18 cellular contexts compared by ENCODE assay signal in genomic region chr2:46976556-46976955, GRCh38. TPM values are rescaled to one million over a fixed set of nuclear protein-coding genes. Genes with fewer than 3 reads are reported as not detected.
DNase-seq lines count a peak whose midpoint lies in the region; ATAC-seq and TF ChIP-seq lines count a peak whose summit lies in the region.
"Had no signal": no experiment of that assay in that cellular context is flagged by ENCODE, and none has a peak within 500 bp of the region (broad histone marks: within the 10 kb centered on the region; RNA-seq: fewer than 3 reads in every experiment).

No MANE protein-coding gene starts in this region.

- peak overlapping the region; percentile 59 for H3K9ac ChIP-seq in BLaER1
- H3K9ac ChIP-seq: parathyroid adenoma had no signal

- CTCF ChIA-PET in CD4-positive, alpha-beta memory T cell (lab: Charles Lee; ENCODE audit: partially characterized antibody): no interaction called here
- CTCF ChIA-PET in T-cell (lab: Charles Lee): no interaction called here
- CTCF ChIA-PET in GM10248 (lab: Yijun Ruan, JAX): interaction anchor here (3.6 kb wide), 1 partner anchor 347 kb away, joined by 17 read pairs; no protein-coding TSS in a partner anchor

- POLR2A ChIA-PET in CD4-positive, alpha-beta memory T cell (lab: Charles Lee; ENCODE audit: partially characterized antibody): no interaction called here
- POLR2A ChIA-PET in T-cell (lab: Charles Lee) (no interaction called here), GM10248 (lab: Yijun Ruan, JAX) (no interaction called here)

- H4K20me1 ChIP-seq in BLaER1: peaks cover 39% of the 10 kb centered on the region

- WGBS in aorta, 2 donors: 93 to 94% methylated on average over 3 of the region's 3 CpGs

- no peaks in the 10 kb centered on the region for H3K27me3 Mint-ChIP-seq in CD4-positive, alpha-beta memory T cell
- no peaks in the 10 kb centered on the region for H3K27me3 Mint-ChIP-seq in T-cell
- H3K27me3 Mint-ChIP-seq in memory B cell: no peaks in the 10 kb centered on the region

- peak overlapping the region; percentile 72 to 92 (median 77) for H3K27ac Mint-ChIP-seq in CD4-positive, alpha-beta memory T cell
- H3K27ac Mint-ChIP-seq in T-cell (peak overlapping the region; percentile 84 to 89), memory B cell (peak overlapping the region; percentile 97)

- H3K27me3 ChIP-seq in BLaER1: no peaks in the 10 kb centered on the region
- no peaks in the 10 kb centered on the region for H3K27me3 ChIP-seq in CD4-positive, alpha-beta memory T cell (ENCODE audit: insufficient read depth, low read length)
- no peaks in the 10 kb centered on the region for H3K27me3 ChIP-seq in aorta (ENCODE audit: control insufficient read depth in 1 of 2, insufficient read depth in 2 of 2, low read length in 1 of 2)
- H3K27me3 ChIP-seq: brain microvascular endothelial cell, sigmoid colon, thyroid gland had no signal

- TF ChIP-seq CTCF in GM10248 (IDR thresholded peaks at IDR 0.05; ENCODE audit: control extremely low read depth, extremely low read depth, low read depth, missing control alignments): no peak

- peaks cover 99% of the 10 kb centered on the region for H3K4me1 ChIP-seq in BLaER1
- no peaks in the 10 kb centered on the region for H3K4me1 ChIP-seq in CD4-positive, alpha-beta memory T cell (ENCODE audit: insufficient read depth, low read length)
- no peaks in the 10 kb centered on the region for H3K4me1 ChIP-seq in aorta (ENCODE audit: control insufficient read depth in 1 of 2, insufficient read depth in 2 of 2, low read length in 2 of 2)
- H3K4me1 ChIP-seq: parathyroid adenoma had no signal

- H3K36me3 Mint-ChIP-seq in CD4-positive, alpha-beta memory T cell: peaks cover 25 to 72% of the 10 kb centered on the region in 2 donors
- peaks cover 39% of the 10 kb centered on the region for H3K36me3 Mint-ChIP-seq in T-cell
- H3K36me3 Mint-ChIP-seq in memory B cell: peaks cover 32% of the 10 kb centered on the region
- H3K36me3 Mint-ChIP-seq: natural killer cell had no signal

- no peak overlapping the region for H3K4me3 ChIP-seq in BLaER1
- no peak overlapping the region for H3K4me3 ChIP-seq in CD4-positive, alpha-beta memory T cell (ENCODE audit: low read length in 2 of 2)
- no peak overlapping the region for H3K4me3 ChIP-seq in aorta (ENCODE audit: low read length in 2 of 2)
- H3K4me3 ChIP-seq: sigmoid colon, thyroid gland had no signal

- peaks cover 12 to 32% (median 30%) of the 10 kb centered on the region in 4 donors for H3K4me1 Mint-ChIP-seq in CD4-positive, alpha-beta memory T cell
- H3K4me1 Mint-ChIP-seq in T-cell: peaks cover 37 to 56% (median 45%) of the 10 kb centered on the region in 3 donors
- peaks cover 56% of the 10 kb centered on the region for H3K4me1 Mint-ChIP-seq in memory B cell

- H3K4me3 Mint-ChIP-seq in CD4-positive, alpha-beta memory T cell: no peak overlapping the region
- H3K4me3 Mint-ChIP-seq in T-cell (no peak overlapping the region), memory B cell (no peak overlapping the region)
- H3K4me3 Mint-ChIP-seq: natural killer cell had no signal

- H3K4me2 ChIP-seq in BLaER1: peak overlapping the region; percentile 90

- H3K36me3 ChIP-seq in BLaER1 (peaks cover 82% of the 10 kb centered on the region), aorta (ENCODE audit: control insufficient read depth in 1 of 2, insufficient read depth in 2 of 2, low read length in 1 of 2) (peaks cover 0 to 2% of the 10 kb centered on the region in 2 donors)
- peaks cover 22% of the 10 kb centered on the region for H3K36me3 ChIP-seq in CD4-positive, alpha-beta memory T cell (ENCODE audit: insufficient read depth, low read length)

- no peaks in the 10 kb centered on the region for H3K9me3 Mint-ChIP-seq in CD4-positive, alpha-beta memory T cell
- H3K9me3 Mint-ChIP-seq in T-cell: no peaks in the 10 kb centered on the region
- no peaks in the 10 kb centered on the region for H3K9me3 Mint-ChIP-seq in memory B cell
- H3K9me3 Mint-ChIP-seq: natural killer cell had no signal

- H3K9me3 ChIP-seq in BLaER1 (no peaks in the 10 kb centered on the region), aorta (ENCODE audit: control insufficient read depth, low read length) (no peaks in the 10 kb centered on the region)
- H3K9me3 ChIP-seq in CD4-positive, alpha-beta memory T cell (ENCODE audit: control insufficient read depth in 1 of 2, low read length in 2 of 2): no peaks in the 10 kb centered on the region
- H3K9me3 ChIP-seq: sigmoid colon, thyroid gland had no signal

- ATAC-seq in T-cell (replicated peaks in 1 of 4) (no peak), memory B cell (ENCODE audit: low read depth) (no peak), aorta (ENCODE audit: low FRiP score) (no peak)
- ATAC-seq: natural killer cell had no signal

- H3K27ac ChIP-seq in BLaER1: peak overlapping the region; percentile 96
- H3K27ac ChIP-seq in CD4-positive, alpha-beta memory T cell (ENCODE audit: low read depth, low read length): no peak overlapping the region
- no peak overlapping the region for H3K27ac ChIP-seq in aorta (ENCODE audit: low read depth in 1 of 2, low read length in 2 of 2)
- H3K27ac ChIP-seq: brain microvascular endothelial cell, parathyroid adenoma, sigmoid colon, thyroid gland had no signal

- intact Hi-C loops in CD4-positive, alpha-beta memory T cell (cut with micrococcal nuclease): no loop called here
- intact Hi-C loops in aorta (cut with DNase I): no loop called here

- DNase-seq in CD4-positive, alpha-beta memory T cell: no peak
- no peak for DNase-seq in T-cell
- DNase-seq in memory B cell (ENCODE audit: low spot score in 2 of 2): no peak
- no peak for DNase-seq in GM10248 (ENCODE audit: extremely low spot score)
- no peak for DNase-seq in aorta
- DNase-seq in EL: no peak
- DNase-seq: brain microvascular endothelial cell, Calu3, kidney glomerular epithelial cell, mesendoderm, natural killer cell, NCI-H1417 treated with DMSO at 0.1 percent for 48 hours, NCI-H524 treated with DMSO at 0.1 percent for 48 hours, sigmoid colon, SW 1271, thyroid gland had no signal

RNA-seq across cellular contexts. Expression of gene TTC7A, which starts 35.5 kb away (rescaled TPM):
- total RNA-seq in CD4-positive, alpha-beta memory T cell: 10 to 100 TPM; 44.5 to 44.8 TPM
- 10 to 100 TPM in 1 of 2 donors, 1 to 10 TPM in 1; 8.6 to 24.9 TPM for polyA plus RNA-seq in CD4-positive, alpha-beta memory T cell
- 10 to 100 TPM; 38.9 to 52.6 (median 43.7) TPM for total RNA-seq in T-cell
- 10 to 100 TPM; 29.7 to 53.2 TPM for total RNA-seq in aorta
- 10 to 100 TPM; 12.0 to 24.3 TPM for polyA plus RNA-seq in aorta
